In genomic region chrX:24343719-24344118, GRCh38 we compare ENCODE assay signal across 13 cellular contexts. TPM values are rescaled to one million over a fixed set of nuclear protein-coding genes. Genes with fewer than 3 reads are reported as not detected.
A peak's percentile ranks its signal among the peaks of the same experiment; 100 is the strongest.
DNase-seq lines count a peak whose midpoint lies in the region; ATAC-seq and TF ChIP-seq lines count a peak whose summit lies in the region.
"Had no signal": no experiment of that assay in that cellular context is flagged by ENCODE, and none has a peak within 500 bp of the region (broad histone marks: within the 10 kb centered on the region; RNA-seq: fewer than 3 reads in every experiment).

No MANE protein-coding gene starts in this region.

- H3K36me3 Mint-ChIP-seq in activated T-cell treated with anti-CD3 and anti-CD28 coated beads, Interleukin-2, amount 50 U/mL, for 4 hours (ENCODE audit: insufficient read depth): no peaks in the 10 kb centered on the region
- no peaks in the 10 kb centered on the region for H3K36me3 Mint-ChIP-seq in stimulated activated memory B cell treated with anti-CD40 and anti-IgM and Interleukin-4, amounts not matched to agents 10 μg/mL and 1 μg/mL and 100 μg/mL, for 72 hours

- H3K27me3 Mint-ChIP-seq in activated T-cell treated with anti-CD3 and anti-CD28 coated beads, Interleukin-2, amount 50 U/mL, for 4 hours (ENCODE audit: low read depth): peaks cover 8% of the 10 kb centered on the region
- H3K27me3 Mint-ChIP-seq in stimulated activated memory B cell treated with anti-CD40 and anti-IgM and Interleukin-4, amounts not matched to agents 10 μg/mL and 1 μg/mL and 100 μg/mL, for 72 hours: no peaks in the 10 kb centered on the region

- H3K27ac Mint-ChIP-seq in stimulated activated memory B cell treated with anti-CD40 and anti-IgM and Interleukin-4, amounts not matched to agents 10 μg/mL and 1 μg/mL and 100 μg/mL, for 72 hours: no peak overlapping the region

- peak overlapping the region; percentile 92 for H2AFZ ChIP-seq in OCI-LY3 (ENCODE audit: low read depth, low read length)

- H3K36me3 ChIP-seq in OCI-LY3 (replicated peaks; ENCODE audit: low read depth, low read length): no peaks in the 10 kb centered on the region
- H3K36me3 ChIP-seq: stomach had no signal

- peak overlapping the region; percentile 60 for H3K4me3 ChIP-seq in OCI-LY3 (ENCODE audit: low read length)
- H3K4me3 ChIP-seq: stomach had no signal

- no peaks in the 10 kb centered on the region for H3K9me3 ChIP-seq in OCI-LY3 (ENCODE audit: insufficient read depth, low read length)
- H3K9me3 ChIP-seq: stomach had no signal

- H3K79me2 ChIP-seq in OCI-LY3 (ENCODE audit: low read length): no peaks in the 10 kb centered on the region

- ATAC-seq in activated T-cell treated with anti-CD3 and anti-CD28 coated beads, Interleukin-2, amount 50 U/mL, for 4 hours: no peak
- peak; percentile 91 for ATAC-seq in HG02798 (IDR thresholded peaks at IDR 0.05; ENCODE audit: poor library complexity, unreplicated experiment)
- ATAC-seq in stimulated activated memory B cell treated with anti-CD40 and anti-IgM and Interleukin-4, amounts not matched to agents 10 μg/mL and 1 μg/mL and 100 μg/mL, for 72 hours: peak; percentile 51
- ATAC-seq in GM18868 (IDR thresholded peaks at IDR 0.05; ENCODE audit: unreplicated experiment): no peak

- 0 out of 2 replicates have a peak, but pooled peaks cover 3% of the 10 kb centered on the region for H3K27me3 ChIP-seq in OCI-LY3 (ENCODE audit: low read depth, low read length)

- H3K4me1 Mint-ChIP-seq in activated T-cell treated with anti-CD3 and anti-CD28 coated beads, Interleukin-2, amount 50 U/mL, for 4 hours (ENCODE audit: low read depth): peaks cover 6% of the 10 kb centered on the region
- H3K4me1 Mint-ChIP-seq in stimulated activated memory B cell treated with anti-CD40 and anti-IgM and Interleukin-4, amounts not matched to agents 10 μg/mL and 1 μg/mL and 100 μg/mL, for 72 hours: peaks cover 6% of the 10 kb centered on the region

- H3K9me3 Mint-ChIP-seq in activated T-cell treated with anti-CD3 and anti-CD28 coated beads, Interleukin-2, amount 50 U/mL, for 4 hours: no peaks in the 10 kb centered on the region
- no peaks in the 10 kb centered on the region for H3K9me3 Mint-ChIP-seq in stimulated activated memory B cell treated with anti-CD40 and anti-IgM and Interleukin-4, amounts not matched to agents 10 μg/mL and 1 μg/mL and 100 μg/mL, for 72 hours

- H3K4me2 ChIP-seq in OCI-LY3 (ENCODE audit: low read length): peak overlapping the region; percentile 67

- TF ChIP-seq CTCF in OCI-LY3 (IDR thresholded peaks at IDR 0.05; ENCODE audit: low read depth, low read length): no peak

- H4K20me1 ChIP-seq in OCI-LY3 (ENCODE audit: insufficient read depth, low read length): no peaks in the 10 kb centered on the region

- no peak for DNase-seq in activated T-cell treated with anti-CD3 and anti-CD28 coated beads, Interleukin-2, amount 50 U/mL, for 4 hours
- DNase-seq in activated T-cell treated with anti-CD3 and anti-CD28 coated beads for 4 hours (no peak), NCI-H2227 (lab: John Stamatoyannopoulos, UW; ENCODE audit: unreplicated experiment) (no peak), cortex of kidney (lab: John Stamatoyannopoulos, UW) (no peak)
- DNase-seq: GF-D8, NCI-H1092 treated with DMSO at 0.1 percent for 48 hours, stomach had no signal

- H3K4me3 Mint-ChIP-seq in activated T-cell treated with anti-CD3 and anti-CD28 coated beads, Interleukin-2, amount 50 U/mL, for 4 hours: peak overlapping the region; percentile 37
- H3K4me3 Mint-ChIP-seq in stimulated activated memory B cell treated with anti-CD40 and anti-IgM and Interleukin-4, amounts not matched to agents 10 μg/mL and 1 μg/mL and 100 μg/mL, for 72 hours: no peak overlapping the region

- H3K9ac ChIP-seq in OCI-LY3 (ENCODE audit: low read length): peak overlapping the region; percentile 46; the same call in 1 of the 2 replicates

- peak overlapping the region; percentile 34 for H3K27ac ChIP-seq in OCI-LY3 (ENCODE audit: low read length)
- H3K27ac ChIP-seq: stomach had no signal

- peaks cover 15% of the 10 kb centered on the region for H3K4me1 ChIP-seq in OCI-LY3 (ENCODE audit: low read length)
- H3K4me1 ChIP-seq: stomach had no signal

RNA-seq across cellular contexts. Expression of gene SUPT20HL1, which starts 16.7 kb away (rescaled TPM):
- not detected for total RNA-seq in activated T-cell treated with anti-CD3 and anti-CD28 coated beads, Interleukin-2, amount 50 U/mL, for 4 hours
- total RNA-seq: mononuclear cell, stomach had no signal

RNA-seq across cellular contexts. Expression of gene SUPT20HL2, which starts 29.9 kb away (rescaled TPM):
- total RNA-seq in activated T-cell treated with anti-CD3 and anti-CD28 coated beads, Interleukin-2, amount 50 U/mL, for 4 hours: not detected
- total RNA-seq: activated CD8-positive, alpha-beta memory T cell treated with anti-CD3 and anti-CD28 coated beads for 36 hours; mononuclear cell; stomach had no signal

Comparison
In these comparisons a context has a peak if more than half of its experiments do, and no peak if none do; other contexts are left out.
1. ATAC-seq: peak in HG02798 (single experiment) and stimulated activated memory B cell treated with anti-CD40 and anti-IgM and Interleukin-4, amounts not matched to agents 10 μg/mL and 1 μg/mL and 100 μg/mL, for 72 hours (single experiment); none in activated T-cell treated with anti-CD3 and anti-CD28 coated beads, Interleukin-2, amount 50 U/mL, for 4 hours (0 of 2) and GM18868 (single experiment).